13 cellular contexts compared by ENCODE assay signal in genomic region chr14:59276235-59276634, GRCh38.
DNase-seq lines count a peak whose midpoint lies in the region; TF ChIP-seq lines count a peak whose summit lies in the region.
"Had no signal": no experiment of that assay in that cellular context is flagged by ENCODE, and none has a peak within 500 bp of the region (broad histone marks: within the 10 kb centered on the region; RNA-seq: fewer than 3 reads in every experiment).

No MANE protein-coding gene starts in this region.

- no peaks in the 10 kb centered on the region for H3K9me3 ChIP-seq in OCI-LY3 (ENCODE audit: insufficient read depth, low read length)
- H3K9me3 ChIP-seq in esophagus muscularis mucosa, result no peaks in the 10 kb centered on the region
- H3K9me3 ChIP-seq in stomach smooth muscle (ENCODE audit: control insufficient read depth in 2 of 2, low read length in 2 of 2), result no peaks in the 10 kb centered on the region
- H3K9me3 ChIP-seq: Peyer's patch had no signal

- H3K4me1 Mint-ChIP-seq in activated CD4-positive, alpha-beta T cell treated with anti-CD3 and anti-CD28 coated beads, Interleukin-2, amount 10 ng/mL, durations not matched to agents 24 days and 14 days, result peaks cover 19% of the 10 kb centered on the region
- H3K4me1 Mint-ChIP-seq in activated CD4-positive, alpha-beta T cell treated with anti-CD3 and anti-CD28 coated beads, Interleukin-2, amount 10 ng/mL, durations not matched to agents 7 days and 5 days, result peaks cover 23% of the 10 kb centered on the region

- POLR2A ChIA-PET in activated CD4-positive, alpha-beta T cell treated with anti-CD3 and anti-CD28 coated beads, Interleukin-2, amount 10 ng/mL, durations not matched to agents 7 days and 5 days (lab: Charles Lee), result no interaction called here

- peak overlapping the region; percentile 56 for H3K27ac Mint-ChIP-seq in activated CD4-positive, alpha-beta T cell treated with anti-CD3 and anti-CD28 coated beads, Interleukin-2, amount 10 ng/mL, durations not matched to agents 24 days and 14 days
- H3K27ac Mint-ChIP-seq in activated CD4-positive, alpha-beta T cell treated with anti-CD3 and anti-CD28 coated beads, Interleukin-2, amount 10 ng/mL, durations not matched to agents 7 days and 5 days, result no peak overlapping the region
- H3K27ac Mint-ChIP-seq: progenitor cell of endocrine pancreas had no signal

- CTCF ChIA-PET in activated CD4-positive, alpha-beta T cell treated with anti-CD3 and anti-CD28 coated beads, Interleukin-2, amount 10 ng/mL, durations not matched to agents 7 days and 5 days (lab: Charles Lee), result interaction anchor here (1.0 to 1.5 kb wide), 2 partner anchors 10 to 15 kb away, joined by 3 read pairs; no protein-coding TSS in a partner anchor

- TF ChIP-seq EP300 in esophagus muscularis mucosa (IDR thresholded peaks at IDR 0.05), result no peak

- no peak overlapping the region for H3K4me3 Mint-ChIP-seq in activated CD4-positive, alpha-beta T cell treated with anti-CD3 and anti-CD28 coated beads, Interleukin-2, amount 10 ng/mL, durations not matched to agents 24 days and 14 days
- no peak overlapping the region for H3K4me3 Mint-ChIP-seq in activated CD4-positive, alpha-beta T cell treated with anti-CD3 and anti-CD28 coated beads, Interleukin-2, amount 10 ng/mL, durations not matched to agents 7 days and 5 days

- intact Hi-C loops in activated CD4-positive, alpha-beta T cell treated with anti-CD3 and anti-CD28 coated beads, Interleukin-2, amount 10 ng/mL, durations not matched to agents 24 days and 14 days (cut with micrococcal nuclease), result no loop called here
- intact Hi-C loops in esophagus muscularis mucosa (cut with DNase I), result loop anchor here (10.0 kb wide), 1 partner anchor 149 kb away; no protein-coding TSS in a partner anchor

- no peaks in the 10 kb centered on the region for H4K20me1 ChIP-seq in OCI-LY3 (ENCODE audit: insufficient read depth, low read length)

- H3K27me3 ChIP-seq in OCI-LY3 (ENCODE audit: low read depth, low read length) (no peaks in the 10 kb centered on the region), esophagus muscularis mucosa (no peaks in the 10 kb centered on the region), stomach smooth muscle (ENCODE audit: control insufficient read depth in 1 of 2, insufficient read depth in 2 of 2, low read length in 2 of 2) (no peaks in the 10 kb centered on the region)
- H3K27me3 ChIP-seq: Peyer's patch had no signal

- H3K4me2 ChIP-seq in OCI-LY3 (ENCODE audit: low read length), result peak overlapping the region; percentile 67

- H3K4me3 ChIP-seq in OCI-LY3 (ENCODE audit: low read length) (peak overlapping the region; percentile 20), esophagus muscularis mucosa (no peak overlapping the region), stomach smooth muscle (ENCODE audit: low read length in 2 of 2) (no peak overlapping the region)
- H3K4me3 ChIP-seq: Peyer's patch had no signal

- H3K4me1 ChIP-seq in OCI-LY3 (ENCODE audit: low read length) (peaks cover 44% of the 10 kb centered on the region), esophagus muscularis mucosa (peaks cover 34 to 90% (median 83%) of the 10 kb centered on the region in 4 donors), stomach smooth muscle (ENCODE audit: control insufficient read depth, insufficient read depth, low read length) (peaks cover 10% of the 10 kb centered on the region)

- no peak for TF ChIP-seq CTCF in OCI-LY3 (IDR thresholded peaks at IDR 0.05; ENCODE audit: low read depth, low read length)
- TF ChIP-seq CTCF in esophagus muscularis mucosa (IDR thresholded peaks at IDR 0.05), result no peak

- H3K36me3 Mint-ChIP-seq in activated CD4-positive, alpha-beta T cell treated with anti-CD3 and anti-CD28 coated beads, Interleukin-2, amount 10 ng/mL, durations not matched to agents 24 days and 14 days (ENCODE audit: low read depth), result peaks cover 3% of the 10 kb centered on the region
- peaks cover 2% of the 10 kb centered on the region for H3K36me3 Mint-ChIP-seq in activated CD4-positive, alpha-beta T cell treated with anti-CD3 and anti-CD28 coated beads, Interleukin-2, amount 10 ng/mL, durations not matched to agents 7 days and 5 days (ENCODE audit: low read depth)

- peaks cover 3% of the 10 kb centered on the region for H3K36me3 ChIP-seq in OCI-LY3 (replicated peaks; ENCODE audit: low read depth, low read length)
- H3K36me3 ChIP-seq in esophagus muscularis mucosa, result no peaks in the 10 kb centered on the region
- no peaks in the 10 kb centered on the region for H3K36me3 ChIP-seq in stomach smooth muscle (ENCODE audit: control insufficient read depth in 2 of 2, insufficient read depth in 2 of 2, low read length in 2 of 2)
- H3K36me3 ChIP-seq: Peyer's patch had no signal

- no peak overlapping the region for H3K9ac ChIP-seq in OCI-LY3 (ENCODE audit: low read length)
- H3K9ac ChIP-seq in stomach smooth muscle (ENCODE audit: low read length in 2 of 2), result no peak overlapping the region

- DNase-seq in activated CD4-positive, alpha-beta T cell treated with anti-CD3 and anti-CD28 coated beads, Interleukin-2, amount 10 ng/mL, durations not matched to agents 24 days and 14 days, result no peak
- DNase-seq in activated CD4-positive, alpha-beta T cell treated with anti-CD3 and anti-CD28 coated beads, Interleukin-2, amount 10 ng/mL, durations not matched to agents 7 days and 5 days, result no peak
- DNase-seq in esophagus muscularis mucosa (ENCODE audit: extremely low spot score), result no peak
- no peak for DNase-seq in NCI-H2196 treated with DMSO at 0.1 percent for 48 hours (lab: John Stamatoyannopoulos, UW; ENCODE audit: unreplicated experiment)
- no peak for DNase-seq in GM19240 (ENCODE audit: insufficient read length, low spot score)
- DNase-seq in dedifferentiated amniotic fluid mesenchymal stem cell (ENCODE audit: extremely low spot score), result no peak
- DNase-seq: activated CD8-positive, alpha-beta memory T cell treated with anti-CD3 and anti-CD28 coated beads, Interleukin-2, amount 50 U/mL, for 4 hours; anterior cingulate cortex; Peyer's patch; stimulated activated CD4-positive, alpha-beta T cell treated with anti-CD3 and anti-CD28 coated beads, Interleukin-4, amount 100 ng/mL, for 24 hours had no signal

- H3K79me2 ChIP-seq in OCI-LY3 (ENCODE audit: low read length), result no peaks in the 10 kb centered on the region

- H3K9me3 Mint-ChIP-seq in activated CD4-positive, alpha-beta T cell treated with anti-CD3 and anti-CD28 coated beads, Interleukin-2, amount 10 ng/mL, durations not matched to agents 24 days and 14 days, result no peaks in the 10 kb centered on the region
- H3K9me3 Mint-ChIP-seq in activated CD4-positive, alpha-beta T cell treated with anti-CD3 and anti-CD28 coated beads, Interleukin-2, amount 10 ng/mL, durations not matched to agents 7 days and 5 days, result no peaks in the 10 kb centered on the region

- H3K27me3 Mint-ChIP-seq in activated CD4-positive, alpha-beta T cell treated with anti-CD3 and anti-CD28 coated beads, Interleukin-2, amount 10 ng/mL, durations not matched to agents 24 days and 14 days, result peaks cover 2% of the 10 kb centered on the region
- H3K27me3 Mint-ChIP-seq in activated CD4-positive, alpha-beta T cell treated with anti-CD3 and anti-CD28 coated beads, Interleukin-2, amount 10 ng/mL, durations not matched to agents 7 days and 5 days, result no peaks in the 10 kb centered on the region
- H3K27me3 Mint-ChIP-seq: progenitor cell of endocrine pancreas had no signal

- TF ChIP-seq POLR2A in esophagus muscularis mucosa (IDR thresholded peaks at IDR 0.05; ENCODE audit: low read depth), result no peak

- H2AFZ ChIP-seq in OCI-LY3 (ENCODE audit: low read depth, low read length), result no peak overlapping the region

- peak overlapping the region; percentile 94 for H3K27ac ChIP-seq in OCI-LY3 (ENCODE audit: low read length)
- peak overlapping the region; percentile 65 to 80 (median 71) for H3K27ac ChIP-seq in esophagus muscularis mucosa (replicated peaks in 1 of 4)
- H3K27ac ChIP-seq in stomach smooth muscle (ENCODE audit: low read length), result peak overlapping the region; percentile 19

Comparison
In these comparisons a context has a peak if more than half of its experiments do, and no peak if none do; other contexts are left out.
1. H3K27ac ChIP-seq: peak in every context shown above with its lines; median percentile 94 in OCI-LY3; 71 in esophagus muscularis mucosa; 19 in stomach smooth muscle.